ENCODE assay signal across 8 cellular contexts in the genomic region with DNA sequence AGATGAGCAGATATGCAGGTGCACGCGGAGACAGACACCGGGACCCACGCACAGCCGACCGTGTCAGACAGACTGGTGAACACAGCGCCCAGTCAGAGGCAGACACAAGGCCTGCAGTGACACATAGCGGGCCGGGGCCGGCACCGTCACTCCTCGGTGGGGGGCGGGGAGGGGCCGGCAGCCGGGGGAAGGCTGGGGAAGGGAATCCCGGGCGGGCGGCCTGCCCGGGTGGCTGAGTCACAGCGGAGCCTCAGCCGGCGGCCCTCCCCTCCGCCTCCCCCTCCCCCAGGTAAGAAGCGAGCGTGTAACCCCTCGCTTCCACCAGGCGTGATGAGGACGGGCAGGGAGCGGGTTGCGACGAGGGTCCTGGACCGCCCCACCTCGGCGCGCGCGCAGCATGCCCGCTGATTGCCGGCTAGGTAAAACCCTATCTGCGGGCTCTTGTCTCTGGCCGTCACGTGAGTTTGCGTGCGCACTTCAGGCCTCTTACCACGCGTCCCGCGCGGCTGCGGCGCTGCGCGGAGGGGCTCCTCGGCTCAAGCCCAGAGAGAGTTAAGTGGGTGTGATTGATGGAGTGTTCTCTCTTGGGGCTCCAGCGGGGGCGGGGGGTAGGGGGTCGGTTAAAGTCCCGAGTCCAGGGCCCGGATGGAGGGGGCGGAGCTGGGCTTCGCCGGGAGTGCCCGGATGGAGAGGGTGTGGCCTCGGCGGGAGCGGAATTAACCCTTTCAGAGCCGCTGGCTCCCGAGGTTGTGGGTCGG. TPM values are rescaled to one million over a fixed set of nuclear protein-coding genes. Genes with fewer than 3 reads are reported as not detected.
DNase-seq lines count a peak whose midpoint lies in the region; ATAC-seq and TF ChIP-seq lines count a peak whose summit lies in the region.

No MANE protein-coding gene starts in this region.

- H3K9ac ChIP-seq in IMR-90 (ENCODE audit: low read depth, low read length) = peak overlapping the region; percentile 92

- peaks cover 25% of the 10 kb centered on the region for H3K4me1 ChIP-seq in IMR-90 (ENCODE audit: control insufficient read depth, insufficient read depth, low read length)
- H3K4me1 ChIP-seq in esophagus muscularis mucosa = peaks cover 50 to 89% (median 85%) of the 10 kb centered on the region in 4 donors

- peak overlapping the region; percentile 97 for H3K4ac ChIP-seq in IMR-90 (ENCODE audit: low read depth, low read length)

- H3K9me1 ChIP-seq in IMR-90 (ENCODE audit: insufficient read depth, low read length) = peaks cover 9% of the 10 kb centered on the region; the same call in 1 of the 2 replicates

- CTCF ChIA-PET in IMR-90 (lab: Yijun Ruan, JAX) = interaction anchor here (1.2 kb wide), 1 partner anchor 71 kb away, joined by 3 read pairs; no protein-coding TSS in a partner anchor

- peak overlapping the region; percentile 82 for H3K14ac ChIP-seq in IMR-90 (replicated peaks; ENCODE audit: low read depth, low read length)

- no TSS peak for BruUV-seq in IMR-90 (replicated peaks; lab: Mats Ljungman, UMichigan)

- peak overlapping the region; percentile 96 for H3K4me3 Mint-ChIP-seq in activated T-cell treated with anti-CD3 and anti-CD28 coated beads, Interleukin-2, amount 50 U/mL, for 4 hours

- H3K56ac ChIP-seq in IMR-90 (ENCODE audit: extremely low read depth, insufficient read depth, low read length) = peak overlapping the region; percentile 81

- H3K4me3 ChIP-seq in AG10803 (ENCODE audit: low read length) = peak overlapping the region; percentile 81
- peak overlapping the region; percentile 71 for H3K4me3 ChIP-seq in IMR-90 (ENCODE audit: insufficient read depth, low read depth, low read length)
- H3K4me3 ChIP-seq in esophagus muscularis mucosa = peak overlapping the region; percentile 64 to 86 (median 73)

- H2AK9ac ChIP-seq in IMR-90 (replicated peaks; ENCODE audit: low read depth, low read length, poor library complexity) = peak overlapping the region; percentile 98

- peaks cover 52% of the 10 kb centered on the region for H3K4me1 Mint-ChIP-seq in activated T-cell treated with anti-CD3 and anti-CD28 coated beads, Interleukin-2, amount 50 U/mL, for 4 hours (ENCODE audit: low read depth)

- H4K20me1 ChIP-seq in IMR-90 (ENCODE audit: insufficient read depth, low read length) = peaks cover 77% of the 10 kb centered on the region

- no peaks in the 10 kb centered on the region for H3K9me3 ChIP-seq in IMR-90 (ENCODE audit: control insufficient read depth, insufficient read depth, low read length)
- H3K9me3 ChIP-seq in esophagus muscularis mucosa = no peaks in the 10 kb centered on the region

- peak overlapping the region; percentile 97 for H2BK5ac ChIP-seq in IMR-90 (ENCODE audit: low read depth, low read length, poor library complexity, severe bottlenecking)

- peak overlapping the region; percentile 77 for H3K23ac ChIP-seq in IMR-90 (ENCODE audit: low read depth, low read length)

- POLR2A ChIA-PET in IMR-90 (lab: Charles Lee; ENCODE audit: unreplicated experiment) = no interaction called here

- no peaks in the 10 kb centered on the region for H3K9me3 Mint-ChIP-seq in activated T-cell treated with anti-CD3 and anti-CD28 coated beads, Interleukin-2, amount 50 U/mL, for 4 hours

- H2AFZ ChIP-seq in IMR-90 (replicated peaks; ENCODE audit: low read length, poor library complexity) = peak overlapping the region; percentile 94

- in situ Hi-C loops in IMR-90 (cut with MboI; ENCODE audit: low sequenced_read_pairs) = no loop called here

- H4K5ac ChIP-seq in IMR-90 (ENCODE audit: low read depth, low read length) = peak overlapping the region; percentile 12; the same call in 1 of the 2 replicates

- no peak for TF ChIP-seq EP300 in esophagus muscularis mucosa (IDR thresholded peaks at IDR 0.05)

- H2BK120ac ChIP-seq in IMR-90 (ENCODE audit: low read depth, low read length) = peak overlapping the region; percentile 91

- H3K27ac ChIP-seq in IMR-90 (ENCODE audit: insufficient read depth, low read length) (peak overlapping the region; percentile 98), esophagus muscularis mucosa (replicated peaks in 1 of 4) (peak overlapping the region; percentile 97 to 98 (median 98))

- H3K36me3 ChIP-seq in IMR-90 (ENCODE audit: control insufficient read depth, insufficient read depth, low read length) = peaks cover 21% of the 10 kb centered on the region; the same call in 1 of the 2 replicates
- H3K36me3 ChIP-seq in esophagus muscularis mucosa = peaks cover 12 to 26% (median 20%) of the 10 kb centered on the region in 4 donors

- peaks cover 25% of the 10 kb centered on the region for H3K36me3 Mint-ChIP-seq in activated T-cell treated with anti-CD3 and anti-CD28 coated beads, Interleukin-2, amount 50 U/mL, for 4 hours (ENCODE audit: insufficient read depth)

- H2BK20ac ChIP-seq in IMR-90 (ENCODE audit: low read depth, low read length) = peak overlapping the region; percentile 67; the same call in 1 of the 2 replicates

- peak overlapping the region; percentile 98; the same call in 2 of the 3 replicates for H2BK15ac ChIP-seq in IMR-90 (ENCODE audit: low read depth, low read length)

- 1% methylated on average over 11 of the region's 69 CpGs; no CpG with 5 or more reads in 1 of the 2 experiments for WGBS in IMR-90 (ENCODE audit: extremely low coverage in 2 of 2, insufficient read length in 1 of 2), 2 experiments
- WGBS in esophagus muscularis mucosa = 0% methylated on average over 23 of the region's 69 CpGs

- H3K27me3 Mint-ChIP-seq in activated T-cell treated with anti-CD3 and anti-CD28 coated beads, Interleukin-2, amount 50 U/mL, for 4 hours (ENCODE audit: low read depth) = no peaks in the 10 kb centered on the region

- TF ChIP-seq CTCF in AG10803 (conservative IDR thresholded peaks at IDR 0.05; ENCODE audit: low read length) = no peak; the same call in 1 of the 2 replicates
- TF ChIP-seq CTCF in IMR-90 (conservative IDR thresholded peaks at IDR 0.05; ENCODE audit: low read depth, low read length) = peak; percentile 34; the same call in 1 of the 2 replicates
- peak; percentile 18 to 45 (median 34) for TF ChIP-seq CTCF in esophagus muscularis mucosa (IDR thresholded peaks at IDR 0.05)

- DNase-seq in AG10803 (ENCODE audit: low read depth) (peak; percentile 88), IMR-90 (peak; percentile 91), OCI-M1 (lab: John Stamatoyannopoulos, UW) (peak; percentile 96), esophagus muscularis mucosa (ENCODE audit: extremely low spot score) (peak; percentile 98), myocyte (ENCODE audit: low read depth) (peak; percentile 93)
- DNase-seq in activated T-cell treated with anti-CD3 and anti-CD28 coated beads, Interleukin-2, amount 50 U/mL, for 4 hours = peak; percentile 97
- peak; percentile 82 to 88 for DNase-seq in stimulated activated CD8-positive, alpha-beta memory T cell treated with anti-CD3 and anti-CD28 coated beads, Interleukin-7, amount 100 ng/mL, for 48 hours (ENCODE audit: extremely low read depth in 1 of 2, low read depth in 1 of 2)

- H4K8ac ChIP-seq in IMR-90 (ENCODE audit: low read depth in 2 of 2, low read length in 2 of 2) = peak overlapping the region; percentile 79 to 91

- peak overlapping the region; percentile 68 for H3K18ac ChIP-seq in IMR-90 (ENCODE audit: low read depth, low read length)

- peak overlapping the region; percentile 97 for H3K4me2 ChIP-seq in IMR-90 (ENCODE audit: low read depth, low read length)

- dilution Hi-C loops in IMR-90 (cut with HindIII; ENCODE audit: low sequenced_read_pairs, unreplicated experiment) = no loop called here

- ATAC-seq in GM19035 (IDR thresholded peaks at IDR 0.05; ENCODE audit: unreplicated experiment) (peak; percentile 21), IMR-90 (ENCODE audit: low read depth) (peak; percentile 40)
- ATAC-seq in activated T-cell treated with anti-CD3 and anti-CD28 coated beads, Interleukin-2, amount 50 U/mL, for 4 hours = peak; percentile 53 to 55

- H2AK5ac ChIP-seq in IMR-90 (ENCODE audit: low read depth, low read length) = peak overlapping the region; percentile 99

- TF ChIP-seq POLR2A in IMR-90 (IDR thresholded peaks at IDR 0.05; ENCODE audit: low read depth, low read length) (peak; percentile 80), esophagus muscularis mucosa (IDR thresholded peaks at IDR 0.05; ENCODE audit: low read depth) (no peak)

- H3K27me3 ChIP-seq in IMR-90 (ENCODE audit: control insufficient read depth, insufficient read depth, low read length) = no peaks in the 10 kb centered on the region
- no peaks in the 10 kb centered on the region for H3K27me3 ChIP-seq in esophagus muscularis mucosa

- TF ChIP-seq RAD21 in IMR-90 (IDR thresholded peaks at IDR 0.05; ENCODE audit: low read length) = peak; percentile 27; the same call in 1 of the 2 replicates

- intact Hi-C loops in IMR-90 (cut with micrococcal nuclease) (loop anchor here (2.0 to 5.0 kb wide), 2 partner anchors 15 to 270 kb away; a partner anchor contains a TSS), esophagus muscularis mucosa (cut with DNase I) (loop anchor here (5.0 kb wide), 1 partner anchor 310 kb away; a partner anchor contains a TSS)

- peaks cover 19 to 83% of the 10 kb centered on the region in 2 experiments for H3K79me1 ChIP-seq in IMR-90 (ENCODE audit: low read depth in 1 of 2, low read length in 2 of 2)

- peak overlapping the region; percentile 89 for H4K91ac ChIP-seq in IMR-90 (ENCODE audit: insufficient read depth, low read depth, low read length)

RNA-seq across cellular contexts. Expression of a gene that starts 7.8 kb away (rescaled TPM):
- total RNA-seq in IMR-90 (2012; rRNA removed) (0.72 and 1.1 TPM in 2 replicates), esophagus muscularis mucosa (100 to 1,000 TPM in 1 of 4 donors, 10 to 100 TPM in 3; 10.8 to 101 (median 15.1) TPM), myocyte (3.9 and 4.5 TPM in 2 replicates)
- 3.5 and 4.5 TPM in 2 replicates for polyA plus RNA-seq in IMR-90 (2012; rRNA removed)
- 2.7 and 3.6 TPM in 2 replicates for polyA plus RNA-seq in IMR-90 (2012; cell fraction: cytosol; rRNA removed)
- polyA plus RNA-seq in IMR-90 (2012; cell fraction: nucleus; rRNA removed; ENCODE audit: low replicate concordance) = 18.3 and 20.0 TPM in 2 replicates
- 100 to 1,000 TPM; 187 to 226 (median 206) TPM for total RNA-seq in activated T-cell treated with anti-CD3 and anti-CD28 coated beads, Interleukin-2, amount 50 U/mL, for 4 hours
- polyA plus RNA-seq in myocyte (2012) = 14.2 TPM

RNA-seq across cellular contexts. Expression of a gene that starts 13.1 kb away (rescaled TPM):
- total RNA-seq in IMR-90 (2012; rRNA removed) (not detected in 2 replicates), esophagus muscularis mucosa (10 to 100 TPM; 13.3 to 45.9 (median 42.5) TPM), myocyte (0.72 and 1.8 TPM in 2 replicates)
- 1.9 and 2.1 TPM in 2 replicates for polyA plus RNA-seq in IMR-90 (2012; rRNA removed)
- polyA plus RNA-seq in IMR-90 (2012; cell fraction: cytosol; rRNA removed) = 0.63 and 0.79 TPM in 2 replicates
- 16.9 and 24.1 TPM in 2 replicates for polyA plus RNA-seq in IMR-90 (2012; cell fraction: nucleus; rRNA removed; ENCODE audit: low replicate concordance)
- 10 to 100 TPM in 1 of 3 donors, 1 to 10 TPM in 2; 8.9 to 11.1 (median 9.9) TPM for total RNA-seq in activated T-cell treated with anti-CD3 and anti-CD28 coated beads, Interleukin-2, amount 50 U/mL, for 4 hours
- 1.3 TPM for polyA plus RNA-seq in myocyte (2012)

RNA-seq across cellular contexts. Expression of a gene that starts 15.6 kb away (rescaled TPM):
- total RNA-seq in IMR-90 (2012; rRNA removed) (40.7 and 62.2 TPM in 2 replicates), esophagus muscularis mucosa (100 to 1,000 TPM in 2 of 4 donors, 10 to 100 TPM in 2; 61.4 to 110 (median 102) TPM), myocyte (37.7 and 54.8 TPM in 2 replicates)
- polyA plus RNA-seq in IMR-90 (2012; rRNA removed) = 76.8 and 122 TPM in 2 replicates
- 125 and 183 TPM in 2 replicates for polyA plus RNA-seq in IMR-90 (2012; cell fraction: cytosol; rRNA removed)
- 34.7 and 54.0 TPM in 2 replicates for polyA plus RNA-seq in IMR-90 (2012; cell fraction: nucleus; rRNA removed; ENCODE audit: low replicate concordance)
- 10 to 100 TPM; 40.4 to 47.5 (median 41.5) TPM for total RNA-seq in activated T-cell treated with anti-CD3 and anti-CD28 coated beads, Interleukin-2, amount 50 U/mL, for 4 hours
- 155 TPM for polyA plus RNA-seq in myocyte (2012)

RNA-seq across cellular contexts. Expression of a gene that starts 16.0 kb away (rescaled TPM):
- total RNA-seq in IMR-90 (2012; rRNA removed) (10.8 and 11.1 TPM in 2 replicates), esophagus muscularis mucosa (10 to 100 TPM; 11.6 to 14.9 (median 12.0) TPM), myocyte (4.0 and 4.3 TPM in 2 replicates)
- polyA plus RNA-seq in IMR-90 (2012; rRNA removed) = 7.0 and 8.8 TPM in 2 replicates
- 3.4 and 4.3 TPM in 2 replicates for polyA plus RNA-seq in IMR-90 (2012; cell fraction: cytosol; rRNA removed)
- polyA plus RNA-seq in IMR-90 (2012; cell fraction: nucleus; rRNA removed; ENCODE audit: low replicate concordance) = 9.7 and 19.2 TPM in 2 replicates
- total RNA-seq in activated T-cell treated with anti-CD3 and anti-CD28 coated beads, Interleukin-2, amount 50 U/mL, for 4 hours = 10 to 100 TPM; 19.7 to 20.8 (median 20.6) TPM
- 8.8 TPM for polyA plus RNA-seq in myocyte (2012)

RNA-seq across cellular contexts. Expression of a gene that starts 46.8 kb away (rescaled TPM):
- total RNA-seq in IMR-90 (2012; rRNA removed) (67.2 and 78.1 TPM in 2 replicates), esophagus muscularis mucosa (100 to 1,000 TPM in 3 of 4 donors, 10 to 100 TPM in 1; 82.7 to 139 (median 111) TPM), myocyte (104 and 140 TPM in 2 replicates)
- polyA plus RNA-seq in IMR-90 (2012; rRNA removed) = 55.1 and 65.4 TPM in 2 replicates
- 53.4 and 59.5 TPM in 2 replicates for polyA plus RNA-seq in IMR-90 (2012; cell fraction: cytosol; rRNA removed)
- 202 and 231 TPM in 2 replicates for polyA plus RNA-seq in IMR-90 (2012; cell fraction: nucleus; rRNA removed; ENCODE audit: low replicate concordance)
- total RNA-seq in activated T-cell treated with anti-CD3 and anti-CD28 coated beads, Interleukin-2, amount 50 U/mL, for 4 hours = 100 to 1,000 TPM; 117 to 127 (median 123) TPM
- polyA plus RNA-seq in myocyte (2012) = 128 TPM

Comparison
In these comparisons a context has a peak if more than half of its experiments do, and no peak if none do; other contexts are left out.
1. Peak in every context shown above with its lines: DNase-seq, ATAC-seq, H3K4me3 ChIP-seq and H3K27ac ChIP-seq.